ENCODE assay signal across 8 cellular contexts in genomic region chr12:26845057-26845666, GRCh38. TPM values are rescaled to one million over a fixed set of nuclear protein-coding genes. Genes with fewer than 3 reads are reported as not detected.
DNase-seq lines count a peak whose midpoint lies in the region; ATAC-seq and TF ChIP-seq lines count a peak whose summit lies in the region.

No MANE protein-coding gene starts in this region.

- H2AFZ ChIP-seq in GM23338 (no peak overlapping the region), SU-DHL-6 (ENCODE audit: low read depth, low read length, severe bottlenecking) (no peak overlapping the region), parathyroid adenoma (peak overlapping the region; percentile 6)

- peak; percentile 82 for ATAC-seq in GM23338
- no peak for ATAC-seq in HG03097 (IDR thresholded peaks at IDR 0.05; ENCODE audit: low FRiP score, unreplicated experiment)
- no peak for ATAC-seq in GM21737 (IDR thresholded peaks at IDR 0.05; ENCODE audit: unreplicated experiment)

- H3K9me3 ChIP-seq in SU-DHL-6 (ENCODE audit: insufficient read depth, low read length) (no peaks in the 10 kb centered on the region), parathyroid adenoma (ENCODE audit: control insufficient read depth, low read length) (no peaks in the 10 kb centered on the region)

- H3K36me3 ChIP-seq in GM23338 (ENCODE audit: insufficient read depth) = no peaks in the 10 kb centered on the region
- H3K36me3 ChIP-seq in SU-DHL-6 (ENCODE audit: low read length) = no peaks in the 10 kb centered on the region
- H3K36me3 ChIP-seq in parathyroid adenoma (ENCODE audit: control insufficient read depth, insufficient read depth, low read length) = no peaks in the 10 kb centered on the region

- no peak overlapping the region for H3K27ac Mint-ChIP-seq in GM23338

- H4K20me1 ChIP-seq in GM23338 (replicated peaks; ENCODE audit: insufficient read depth) = no peaks in the 10 kb centered on the region
- H4K20me1 ChIP-seq in SU-DHL-6 (ENCODE audit: low read depth, low read length) = no peaks in the 10 kb centered on the region

- TF ChIP-seq CTCF in GM23338 (conservative IDR thresholded peaks at IDR 0.05; ENCODE audit: low read depth in 2 of 2) (peak; percentile 67 to 79), SU-DHL-6 (IDR thresholded peaks at IDR 0.05; ENCODE audit: insufficient read depth, low read length, poor library complexity, severe bottlenecking) (peak; percentile 37), foreskin fibroblast (IDR thresholded peaks at IDR 0.05; ENCODE audit: low read depth, low read length) (peak; percentile 64), parathyroid adenoma (IDR thresholded peaks at IDR 0.05) (peak; percentile 59)

- H3K4me3 ChIP-seq in GM23338 = no peak overlapping the region
- H3K4me3 ChIP-seq in SU-DHL-6 (ENCODE audit: insufficient read depth, low read length, poor library complexity, severe bottlenecking) = no peak overlapping the region
- no peak overlapping the region for H3K4me3 ChIP-seq in foreskin fibroblast (ENCODE audit: low read depth in 1 of 2, low read length in 2 of 2)
- peak overlapping the region; percentile 40 for H3K4me3 ChIP-seq in parathyroid adenoma (ENCODE audit: low read depth, low read length)

- no peaks in the 10 kb centered on the region for H3K27me3 Mint-ChIP-seq in GM23338 (ENCODE audit: insufficient read depth, low read depth, poor library complexity)

- no peak overlapping the region for H3K4me2 ChIP-seq in GM23338
- no peak overlapping the region for H3K4me2 ChIP-seq in SU-DHL-6 (ENCODE audit: low read depth, low read length, poor library complexity, severe bottlenecking)
- H3K4me2 ChIP-seq in parathyroid adenoma (ENCODE audit: low read length) = peak overlapping the region; percentile 61

- H3K27ac ChIP-seq in GM23338 (ENCODE audit: low read depth) (no peak overlapping the region), SU-DHL-6 (ENCODE audit: low read depth, low read length) (no peak overlapping the region), parathyroid adenoma (peak overlapping the region; percentile 92)

- H3K79me2 ChIP-seq in GM23338 (replicated peaks; ENCODE audit: insufficient read depth) (no peaks in the 10 kb centered on the region), SU-DHL-6 (ENCODE audit: insufficient read depth, low read length) (no peaks in the 10 kb centered on the region), parathyroid adenoma (no peaks in the 10 kb centered on the region)

- H3K4me1 Mint-ChIP-seq in GM23338 = no peaks in the 10 kb centered on the region

- H3F3A ChIP-seq in GM23338 (replicated peaks; ENCODE audit: low read depth) = no peaks in the 10 kb centered on the region
- no peaks in the 10 kb centered on the region for H3F3A ChIP-seq in SU-DHL-6 (ENCODE audit: insufficient read depth)

- H3K27me3 ChIP-seq in GM23338 (ENCODE audit: insufficient read depth) (no peaks in the 10 kb centered on the region), SU-DHL-6 (ENCODE audit: low read length) (no peaks in the 10 kb centered on the region), parathyroid adenoma (ENCODE audit: control insufficient read depth, insufficient read depth, low read length) (no peaks in the 10 kb centered on the region)

- no peaks in the 10 kb centered on the region for H3K36me3 Mint-ChIP-seq in GM23338 (ENCODE audit: low read depth)

- H3K9ac ChIP-seq in SU-DHL-6 (ENCODE audit: low read length) (no peak overlapping the region), parathyroid adenoma (no peak overlapping the region)

- H3K4me1 ChIP-seq in GM23338 (ENCODE audit: insufficient read depth) (no peaks in the 10 kb centered on the region), parathyroid adenoma (peaks cover 14% of the 10 kb centered on the region)

- H3K9me3 Mint-ChIP-seq in GM23338 = 0 out of 3 replicates have a peak, but pooled peaks cover 2% of the 10 kb centered on the region

- H3K9me2 ChIP-seq in GM23338 (ENCODE audit: insufficient read depth) = no peaks in the 10 kb centered on the region
- no peaks in the 10 kb centered on the region for H3K9me2 ChIP-seq in SU-DHL-6 (replicated peaks; ENCODE audit: insufficient read depth, low read length)

- H3K4me3 Mint-ChIP-seq in GM23338 = no peak overlapping the region

- DNase-seq in AG08395 (ENCODE audit: low spot score) (peak; percentile 45), GM23338 (ENCODE audit: low spot score) (peak; percentile 75), foreskin fibroblast (peak in 1 of 2 donors; percentile 72), NCI-H2196 treated with DMSO at 0.1 percent for 48 hours (lab: John Stamatoyannopoulos, UW; ENCODE audit: unreplicated experiment) (no peak)

TF ChIP-seq in GM23338, 12 proteins besides CTCF, POLR2A, EP300 and RAD21 (continues in another document):
- TF ChIP-seq ZNF114 (CRISPR knock-in tag; IDR thresholded peaks at IDR 0.05) (no peak), CREB1 (CRISPR knock-in tag; IDR thresholded peaks at IDR 0.05; ENCODE audit: low read depth) (no peak), NANOG (IDR thresholded peaks at IDR 0.05; ENCODE audit: borderline replicate concordance) (no peak), ZNF331 (CRISPR knock-in tag; IDR thresholded peaks at IDR 0.05; ENCODE audit: low read depth) (no peak), EZH2 (IDR thresholded peaks at IDR 0.05; ENCODE audit: low read depth, unreplicated experiment) (no peak), STAT1 (IDR thresholded peaks at IDR 0.05; ENCODE audit: unreplicated experiment) (no peak), ZNF462 (CRISPR knock-in tag; IDR thresholded peaks at IDR 0.05) (no peak), EZH2phosphoT487 (IDR thresholded peaks at IDR 0.05; ENCODE audit: unreplicated experiment) (no peak), JUNB (IDR thresholded peaks at IDR 0.05; ENCODE audit: unreplicated experiment) (no peak), POLR2AphosphoS5 (IDR thresholded peaks at IDR 0.05; ENCODE audit: low read depth) (no peak)

RNA-seq across cellular contexts. Expression of gene ITPR2, which starts 12.2 kb away (rescaled TPM):
- 55.0 and 65.2 TPM in 2 replicates for total RNA-seq in GM23338 (2014; rRNA removed; shearing (Covaris generic))
- polyA plus RNA-seq in GM23338 (2016; fragmentation: Nextera tagmentation; extraction: Ambion mirVana) = 38.4 and 44.5 TPM in 2 replicates
